ENCODE assay signal across 31 cellular contexts in the genomic region with DNA sequence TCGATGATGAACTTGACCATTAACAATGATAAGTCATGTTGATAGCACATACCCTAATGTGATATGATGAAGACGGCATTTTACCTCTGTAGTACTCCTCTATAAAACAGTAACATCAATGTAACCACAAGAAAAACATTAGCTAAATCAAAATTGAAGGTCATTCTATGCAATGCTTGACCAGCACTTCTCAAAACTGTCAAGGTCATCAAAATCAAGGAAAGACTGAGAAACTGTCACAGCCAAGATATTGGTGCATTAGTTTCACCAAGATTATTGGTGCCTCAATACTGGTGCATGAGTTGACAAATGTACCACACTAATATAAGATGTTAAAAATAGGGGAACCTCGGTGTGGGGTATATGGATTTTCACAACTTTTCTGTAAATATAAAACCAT.
"Had no signal": no experiment of that assay in that cellular context is flagged by ENCODE, and none has a peak within 500 bp of the region (broad histone marks: within the 10 kb centered on the region; RNA-seq: fewer than 3 reads in every experiment).

No MANE protein-coding gene starts in this region.

- H3K27me3 ChIP-seq: neural progenitor cell, ovary, spleen, suprapubic skin, testis, tibial artery, transverse colon, upper lobe of right lung, uterus had no signal

- H3K27me3 Mint-ChIP-seq: progenitor cell of endocrine pancreas; stimulated activated memory B cell treated with anti-CD40 and anti-IgM and Interleukin-4, amounts not matched to agents 10 μg/mL and 1 μg/mL and 100 μg/mL, for 72 hours; stimulated activated naive CD8-positive, alpha-beta T cell treated with anti-CD3 and anti-CD28 coated beads, Interleukin-15, amount 100 ng/mL, for 72 hours; type B pancreatic cell had no signal

- ATAC-seq: natural killer cell; psoas muscle; right cardiac atrium; sciatic nerve; stimulated activated memory B cell treated with anti-CD40 and anti-IgM and Interleukin-4, amounts not matched to agents 10 μg/mL and 1 μg/mL and 100 μg/mL, for 72 hours; stimulated activated naive CD8-positive, alpha-beta T cell treated with anti-CD3 and anti-CD28 coated beads, Interleukin-15, amount 100 ng/mL, for 72 hours; stimulated activated naive CD8-positive, alpha-beta T cell treated with anti-CD3 and anti-CD28 coated beads, Interleukin-15, Interleukin-2, amounts not matched to agents 100 U/mL and 50 U/mL, for 24 hours; upper lobe of right lung had no signal

- H3K36me3 ChIP-seq: neural progenitor cell, ovary, spleen, suprapubic skin, tibial artery, transverse colon, upper lobe of right lung, uterus had no signal

- H3K27ac Mint-ChIP-seq: natural killer cell; neural progenitor cell; progenitor cell of endocrine pancreas; stimulated activated memory B cell treated with anti-CD40 and anti-IgM and Interleukin-4, amounts not matched to agents 10 μg/mL and 1 μg/mL and 100 μg/mL, for 72 hours; stimulated activated naive CD8-positive, alpha-beta T cell treated with anti-CD3 and anti-CD28 coated beads, Interleukin-15, amount 100 ng/mL, for 72 hours; type B pancreatic cell had no signal

- H3K9me3 ChIP-seq: ovary, psoas muscle, suprapubic skin, testis, tibial artery, transverse colon, upper lobe of right lung, uterus had no signal

- H3K9ac ChIP-seq: neural progenitor cell, parathyroid adenoma had no signal

- H2AFZ ChIP-seq: neural progenitor cell, parathyroid adenoma had no signal

- H3K36me3 Mint-ChIP-seq: natural killer cell; neural progenitor cell; stimulated activated memory B cell treated with anti-CD40 and anti-IgM and Interleukin-4, amounts not matched to agents 10 μg/mL and 1 μg/mL and 100 μg/mL, for 72 hours; type B pancreatic cell had no signal

- H3K4me3 Mint-ChIP-seq: natural killer cell; nephron; neural progenitor cell; stimulated activated memory B cell treated with anti-CD40 and anti-IgM and Interleukin-4, amounts not matched to agents 10 μg/mL and 1 μg/mL and 100 μg/mL, for 72 hours; stimulated activated naive CD8-positive, alpha-beta T cell treated with anti-CD3 and anti-CD28 coated beads, Interleukin-15, amount 100 ng/mL, for 72 hours; type B pancreatic cell had no signal

- H3K4me2 ChIP-seq: neural progenitor cell, smooth muscle cell had no signal

- H3K4me3 ChIP-seq: neural progenitor cell, ovary, psoas muscle, skin epidermis, smooth muscle cell, spleen, suprapubic skin, testis, tibial artery, transverse colon, upper lobe of right lung, uterus had no signal

- H3K4me1 ChIP-seq: neural progenitor cell, parathyroid adenoma, psoas muscle, spleen, suprapubic skin, testis, tibial artery, transverse colon, upper lobe of right lung, uterus had no signal

- H3K4me1 Mint-ChIP-seq: natural killer cell; stimulated activated memory B cell treated with anti-CD40 and anti-IgM and Interleukin-4, amounts not matched to agents 10 μg/mL and 1 μg/mL and 100 μg/mL, for 72 hours; stimulated activated naive CD8-positive, alpha-beta T cell treated with anti-CD3 and anti-CD28 coated beads, Interleukin-15, amount 100 ng/mL, for 72 hours had no signal

- H3K27ac ChIP-seq: neural progenitor cell, ovary, parathyroid adenoma, psoas muscle, skin epidermis, spleen, suprapubic skin, testis, tibial artery, transverse colon, upper lobe of right lung, uterus had no signal

- H3K9me3 Mint-ChIP-seq: nephron; stimulated activated memory B cell treated with anti-CD40 and anti-IgM and Interleukin-4, amounts not matched to agents 10 μg/mL and 1 μg/mL and 100 μg/mL, for 72 hours; type B pancreatic cell had no signal

- DNase-seq: natural killer cell; occipital lobe; ovary; posterior cingulate gyrus; psoas muscle; right cardiac atrium; spleen; stimulated activated CD4-positive, alpha-beta T cell treated with anti-CD3 and anti-CD28 coated beads, Interleukin-12 subunit alpha, Interleukin-12 subunit beta, amount 100 ng/mL, for 4 hours; stimulated activated CD4-positive, alpha-beta T cell treated with anti-CD3 and anti-CD28 coated beads, Interleukin-1b, Interleukin-23, amount 100 ng/mL, for 48 hours; stimulated activated CD4-positive, alpha-beta T cell treated with anti-CD3 and anti-CD28 coated beads, Interleukin-4, amount 100 ng/mL, for 1 hour; stimulated activated CD4-positive, alpha-beta T cell treated with anti-CD3 and anti-CD28 coated beads, Interleukin-4, amount 100 ng/mL, for 4 hours; stimulated activated CD8-positive, alpha-beta memory T cell treated with anti-CD3 and anti-CD28 coated beads, Interleukin-4, amount 100 ng/mL, for 48 hours; stimulated activated naive CD4-positive, alpha-beta T cell; stimulated activated naive CD8-positive, alpha-beta T cell treated with anti-CD3 and anti-CD28 coated beads, Interleukin-15, amount 100 ng/mL, for 72 hours; stimulated activated naive CD8-positive, alpha-beta T cell treated with anti-CD3 and anti-CD28 coated beads, Interleukin-15, Interleukin-2, amounts not matched to agents 100 U/mL and 50 U/mL, for 24 hours; substantia nigra; testis; tibial artery; transverse colon; upper lobe of right lung; uterus had no signal
